Comparison of ENCODE assay signal across 8 cellular contexts in genomic region chr21:36125513-36126121, GRCh38. TPM values are rescaled to one million over a fixed set of nuclear protein-coding genes. Genes with fewer than 3 reads are reported as not detected.
DNase-seq lines count a peak whose midpoint lies in the region; ATAC-seq and TF ChIP-seq lines count a peak whose summit lies in the region.

No MANE protein-coding gene starts in this region.

- no peaks in the 10 kb centered on the region for H3K4me1 ChIP-seq in body of pancreas

- intact Hi-C loops in body of pancreas (cut with DNase I): no loop called here

- H3K27ac ChIP-seq in body of pancreas: no peak overlapping the region

- DNase-seq in DMS 273 (lab: John Stamatoyannopoulos, UW; ENCODE audit: unreplicated experiment) (peak; percentile 72), DMS 273 treated with DMSO at 0.1 percent for 48 hours (lab: John Stamatoyannopoulos, UW) (no peak), NB4 (ENCODE audit: low read depth) (peak; percentile 63), T-helper 2 cell (peak in 3 of 5 experiments; percentile 34 to 74 (median 41)), body of pancreas (peak; percentile 61 to 75 (median 62)), kidney epithelial cell (ENCODE audit: low read depth) (no peak)
- DNase-seq in stimulated activated CD4-positive, alpha-beta T cell treated with anti-CD3 and anti-CD28 coated beads, Interleukin-4, amount 100 ng/mL, for 4 hours: peak; percentile 43 to 45

- H3K27me3 ChIP-seq in body of pancreas (no peaks in the 10 kb centered on the region), kidney epithelial cell (ENCODE audit: control insufficient read depth, insufficient read depth, low read length) (no peaks in the 10 kb centered on the region)

- no peaks in the 10 kb centered on the region for H3K36me3 ChIP-seq in body of pancreas (replicated peaks in 1 of 2; ENCODE audit: insufficient read depth in 1 of 2, low read depth in 2 of 2)
- no peaks in the 10 kb centered on the region for H3K36me3 ChIP-seq in kidney epithelial cell (ENCODE audit: control insufficient read depth, insufficient read depth, low read length)

- H3K4me3 ChIP-seq in NB4 (ENCODE audit: low read depth, low read length) (no peak overlapping the region), body of pancreas (no peak overlapping the region), kidney epithelial cell (ENCODE audit: low read depth, low read length) (no peak overlapping the region)

- WGBS in body of pancreas, 2 donors: 27 to 29% methylated on average over 8 of the region's 8 CpGs

- ATAC-seq in body of pancreas: peak; percentile 66
- no peak for ATAC-seq in HG03460 (IDR thresholded peaks at IDR 0.05; ENCODE audit: unreplicated experiment)

- TF ChIP-seq CTCF in NB4 (IDR thresholded peaks at IDR 0.05; ENCODE audit: low read depth, low read length) (peak; percentile 96), body of pancreas (IDR thresholded peaks at IDR 0.05) (peak; percentile 73 to 89 (median 75)), kidney epithelial cell (IDR thresholded peaks at IDR 0.05; ENCODE audit: insufficient read depth, low read length, poor library complexity, severe bottlenecking) (peak; percentile 97)

- no peaks in the 10 kb centered on the region for H3K9me3 ChIP-seq in body of pancreas

- no peak for TF ChIP-seq POLR2A in NB4 (IDR thresholded peaks at IDR 0.05; ENCODE audit: extremely low read depth, insufficient read length)
- TF ChIP-seq POLR2A in body of pancreas (IDR thresholded peaks at IDR 0.05): no peak

RNA-seq across cellular contexts. Expression of gene CBR3, which starts 9.3 kb away (rescaled TPM):
- total RNA-seq in body of pancreas: 1 to 10 TPM in 1 of 2 donors, under 1 TPM in 1; 0.52 to 1.3 TPM
- 0.21 and 0.41 TPM in 2 replicates for total RNA-seq in kidney epithelial cell

RNA-seq across cellular contexts. Expression of gene DOP1B, which starts 31.0 kb away (rescaled TPM):
- total RNA-seq in body of pancreas: 10 to 100 TPM in 1 of 2 donors, 1 to 10 TPM in 1; 4.6 to 15.3 TPM
- total RNA-seq in kidney epithelial cell: 31.5 and 37.0 TPM in 2 replicates

RNA-seq across cellular contexts. Expression of gene CBR1, which starts 55.8 kb away (rescaled TPM):
- total RNA-seq in body of pancreas (10 to 100 TPM; 78.8 to 80.7 TPM), kidney epithelial cell (81.0 and 120 TPM in 2 replicates)

Comparison
In these comparisons a context has a peak if more than half of its experiments do, and no peak if none do; other contexts are left out.
1. DNase-seq: peak in DMS 273 (single experiment), NB4 (single experiment), T-helper 2 cell (3 of 5), body of pancreas (4 of 4) and stimulated activated CD4-positive, alpha-beta T cell treated with anti-CD3 and anti-CD28 coated beads, Interleukin-4, amount 100 ng/mL, for 4 hours (2 of 2); none in DMS 273 treated with DMSO at 0.1 percent for 48 hours (single experiment) and kidney epithelial cell (single experiment).
2. Peak in every context shown above with its lines, with median percentiles within 50 percentile points of each other: CTCF ChIP-seq.